Comparison of ENCODE assay signal across 1 cellular context in genomic region chr16:23148513-23149266, GRCh38.
A peak's percentile ranks its signal among the peaks of the same experiment; 100 is the strongest.
TF ChIP-seq lines count a peak whose summit lies in the region.

No MANE protein-coding gene starts in this region.

TF ChIP-seq in HepG2, 621 proteins besides CTCF, POLR2A, EP300 and RAD21 (continued from another document and continues in another):
- TF ChIP-seq, protein P1, sequence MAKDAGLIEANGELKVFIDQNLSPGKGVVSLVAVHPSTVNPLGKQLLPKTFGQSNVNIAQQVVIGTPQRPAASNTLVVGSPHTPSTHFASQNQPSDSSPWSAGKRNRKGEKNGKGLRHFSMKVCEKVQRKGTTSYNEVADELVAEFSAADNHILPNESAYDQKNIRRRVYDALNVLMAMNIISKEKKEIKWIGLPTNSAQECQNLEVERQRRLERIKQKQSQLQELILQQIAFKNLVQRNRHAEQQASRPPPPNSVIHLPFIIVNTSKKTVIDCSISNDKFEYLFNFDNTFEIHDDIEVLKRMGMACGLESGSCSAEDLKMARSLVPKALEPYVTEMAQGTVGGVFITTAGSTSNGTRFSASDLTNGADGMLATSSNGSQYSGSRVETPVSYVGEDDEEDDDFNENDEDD (CRISPR knock-in tag; IDR thresholded peaks at IDR 0.05; ENCODE audit: borderline replicate concordance) = peak; percentile 79; the same call in 1 of the 2 replicates
- TF ChIP-seq, protein P2, sequence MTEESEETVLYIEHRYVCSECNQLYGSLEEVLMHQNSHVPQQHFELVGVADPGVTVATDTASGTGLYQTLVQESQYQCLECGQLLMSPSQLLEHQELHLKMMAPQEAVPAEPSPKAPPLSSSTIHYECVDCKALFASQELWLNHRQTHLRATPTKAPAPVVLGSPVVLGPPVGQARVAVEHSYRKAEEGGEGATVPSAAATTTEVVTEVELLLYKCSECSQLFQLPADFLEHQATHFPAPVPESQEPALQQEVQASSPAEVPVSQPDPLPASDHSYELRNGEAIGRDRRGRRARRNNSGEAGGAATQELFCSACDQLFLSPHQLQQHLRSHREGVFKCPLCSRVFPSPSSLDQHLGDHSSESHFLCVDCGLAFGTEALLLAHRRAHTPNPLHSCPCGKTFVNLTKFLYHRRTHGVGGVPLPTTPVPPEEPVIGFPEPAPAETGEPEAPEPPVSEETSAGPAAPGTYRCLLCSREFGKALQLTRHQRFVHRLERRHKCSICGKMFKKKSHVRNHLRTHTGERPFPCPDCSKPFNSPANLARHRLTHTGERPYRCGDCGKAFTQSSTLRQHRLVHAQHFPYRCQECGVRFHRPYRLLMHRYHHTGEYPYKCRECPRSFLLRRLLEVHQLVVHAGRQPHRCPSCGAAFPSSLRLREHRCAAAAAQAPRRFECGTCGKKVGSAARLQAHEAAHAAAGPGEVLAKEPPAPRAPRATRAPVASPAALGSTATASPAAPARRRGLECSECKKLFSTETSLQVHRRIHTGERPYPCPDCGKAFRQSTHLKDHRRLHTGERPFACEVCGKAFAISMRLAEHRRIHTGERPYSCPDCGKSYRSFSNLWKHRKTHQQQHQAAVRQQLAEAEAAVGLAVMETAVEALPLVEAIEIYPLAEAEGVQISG (CRISPR knock-in tag; IDR thresholded peaks at IDR 0.05) = peak; percentile 85
- TF ChIP-seq, protein P3, sequence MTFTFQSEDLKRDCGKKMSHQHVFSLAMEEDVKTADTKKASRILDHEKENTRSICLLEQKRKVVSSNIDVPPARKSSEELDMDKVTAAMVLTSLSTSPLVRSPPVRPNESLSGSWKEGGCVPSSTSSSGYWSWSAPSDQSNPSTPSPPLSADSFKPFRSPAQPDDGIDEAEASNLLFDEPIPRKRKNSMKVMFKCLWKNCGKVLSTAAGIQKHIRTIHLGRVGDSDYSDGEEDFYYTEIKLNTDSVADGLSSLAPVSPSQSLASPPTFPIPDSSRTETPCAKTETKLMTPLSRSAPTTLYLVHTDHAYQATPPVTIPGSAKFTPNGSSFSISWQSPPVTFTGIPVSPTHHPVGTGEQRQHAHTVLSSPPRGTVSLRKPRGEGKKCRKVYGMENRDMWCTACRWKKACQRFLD (CRISPR knock-in tag; IDR thresholded peaks at IDR 0.05; ENCODE audit: borderline replicate concordance) = peak; percentile 90
- TF ChIP-seq FOXM1 (CRISPR knock-in tag; IDR thresholded peaks at IDR 0.05) (peak; percentile 83; the same call in 1 of the 2 replicates), TBX2 (CRISPR knock-in tag; IDR thresholded peaks at IDR 0.05; ENCODE audit: borderline replicate concordance) (peak; percentile 85), HOXD1 (CRISPR knock-in tag; IDR thresholded peaks at IDR 0.05) (peak; percentile 48; the same call in 1 of the 2 replicates), SIN3A (IDR thresholded peaks at IDR 0.05; ENCODE audit: borderline replicate concordance, low read depth, low read length) (0 out of 2 replicates have a peak, but pooled peaks have one; percentile 43), MYC (CRISPR knock-in tag; IDR thresholded peaks at IDR 0.05; ENCODE audit: borderline replicate concordance) (peak; percentile 97), ARID3A (IDR thresholded peaks at IDR 0.05; ENCODE audit: low read depth, low read length) (0 out of 2 replicates have a peak, but pooled peaks have one; percentile 3), GATAD1 (CRISPR knock-in tag; IDR thresholded peaks at IDR 0.05) (no peak), ZBTB38 (CRISPR knock-in tag; IDR thresholded peaks at IDR 0.05) (peak; percentile 79), E2F1 (CRISPR knock-in tag; IDR thresholded peaks at IDR 0.05) (no peak), NR2C2 (CRISPR knock-in tag; IDR thresholded peaks at IDR 0.05; ENCODE audit: borderline replicate concordance) (peak; percentile 75), SP1 (IDR thresholded peaks at IDR 0.05) (no peak), SP1 (CRISPR knock-in tag; IDR thresholded peaks at IDR 0.05) (peak; percentile 38; the same call in 1 of the 2 replicates), MAZ (IDR thresholded peaks at IDR 0.05; ENCODE audit: borderline replicate concordance, low read depth, low read length) (peak; percentile 61; the same call in 1 of the 2 replicates), MAZ (CRISPR knock-in tag; IDR thresholded peaks at IDR 0.05; ENCODE audit: low read depth) (peak; percentile 58), RFX5 (IDR thresholded peaks at IDR 0.05; ENCODE audit: low read depth, low read length) (no peak), PAF1 (CRISPR knock-in tag; IDR thresholded peaks at IDR 0.05) (no peak), ZNF567 (CRISPR knock-in tag; IDR thresholded peaks at IDR 0.05; ENCODE audit: borderline replicate concordance) (0 out of 2 replicates have a peak, but pooled peaks have one; percentile 56), AHR (CRISPR knock-in tag; IDR thresholded peaks at IDR 0.05) (peak; percentile 86; the same call in 1 of the 2 replicates), ZNF468 (CRISPR knock-in tag; IDR thresholded peaks at IDR 0.05) (no peak; the same call in 1 of the 2 replicates), PCBP2 (optimal IDR thresholded peaks at IDR 0.05; ENCODE audit: low read depth, low read length, poor library complexity, severe bottlenecking) (no peak), WIZ (CRISPR knock-in tag; IDR thresholded peaks at IDR 0.05) (peak; percentile 63; the same call in 1 of the 2 replicates), RXRA (CRISPR knock-in tag; IDR thresholded peaks at IDR 0.05) (peak; percentile 94), POGK (CRISPR knock-in tag; conservative IDR thresholded peaks at IDR 0.05) (peak; percentile 98), HES4 (CRISPR knock-in tag; IDR thresholded peaks at IDR 0.05; ENCODE audit: borderline replicate concordance) (peak; percentile 80; the same call in 1 of the 2 replicates), ZNF430 (CRISPR knock-in tag; IDR thresholded peaks at IDR 0.05) (peak; percentile 74; the same call in 1 of the 2 replicates), HNRNPLL (IDR thresholded peaks at IDR 0.05; ENCODE audit: low read depth, low read length, poor library complexity, severe bottlenecking) (peak; percentile 91), FOXA1 (IDR thresholded peaks at IDR 0.05) (no peak), FOXA1 (CRISPR knock-in tag; IDR thresholded peaks at IDR 0.05) (0 out of 2 replicates have a peak, but pooled peaks have one; percentile 41), GTF3A (CRISPR knock-in tag; conservative IDR thresholded peaks at IDR 0.05) (peak; percentile 8; the same call in 1 of the 2 replicates), ZNF34 (CRISPR knock-in tag; IDR thresholded peaks at IDR 0.05; ENCODE audit: borderline replicate concordance) (0 out of 2 replicates have a peak, but pooled peaks have one; percentile 12), MED1 (CRISPR knock-in tag; IDR thresholded peaks at IDR 0.05) (peak; percentile 73), JUN (CRISPR knock-in tag; IDR thresholded peaks at IDR 0.05) (no peak), ZNF546 (CRISPR knock-in tag; conservative IDR thresholded peaks at IDR 0.05) (no peak), ZNF83 (CRISPR knock-in tag; IDR thresholded peaks at IDR 0.05; ENCODE audit: borderline replicate concordance) (0 out of 2 replicates have a peak, but pooled peaks have one; percentile 72)
- TF ChIP-seq, protein P4, sequence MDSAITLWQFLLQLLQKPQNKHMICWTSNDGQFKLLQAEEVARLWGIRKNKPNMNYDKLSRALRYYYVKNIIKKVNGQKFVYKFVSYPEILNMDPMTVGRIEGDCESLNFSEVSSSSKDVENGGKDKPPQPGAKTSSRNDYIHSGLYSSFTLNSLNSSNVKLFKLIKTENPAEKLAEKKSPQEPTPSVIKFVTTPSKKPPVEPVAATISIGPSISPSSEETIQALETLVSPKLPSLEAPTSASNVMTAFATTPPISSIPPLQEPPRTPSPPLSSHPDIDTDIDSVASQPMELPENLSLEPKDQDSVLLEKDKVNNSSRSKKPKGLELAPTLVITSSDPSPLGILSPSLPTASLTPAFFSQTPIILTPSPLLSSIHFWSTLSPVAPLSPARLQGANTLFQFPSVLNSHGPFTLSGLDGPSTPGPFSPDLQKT (CRISPR knock-in tag; IDR thresholded peaks at IDR 0.05; ENCODE audit: borderline replicate concordance) = peak; percentile 18; the same call in 1 of the 2 replicates
- TF ChIP-seq, protein P5, sequence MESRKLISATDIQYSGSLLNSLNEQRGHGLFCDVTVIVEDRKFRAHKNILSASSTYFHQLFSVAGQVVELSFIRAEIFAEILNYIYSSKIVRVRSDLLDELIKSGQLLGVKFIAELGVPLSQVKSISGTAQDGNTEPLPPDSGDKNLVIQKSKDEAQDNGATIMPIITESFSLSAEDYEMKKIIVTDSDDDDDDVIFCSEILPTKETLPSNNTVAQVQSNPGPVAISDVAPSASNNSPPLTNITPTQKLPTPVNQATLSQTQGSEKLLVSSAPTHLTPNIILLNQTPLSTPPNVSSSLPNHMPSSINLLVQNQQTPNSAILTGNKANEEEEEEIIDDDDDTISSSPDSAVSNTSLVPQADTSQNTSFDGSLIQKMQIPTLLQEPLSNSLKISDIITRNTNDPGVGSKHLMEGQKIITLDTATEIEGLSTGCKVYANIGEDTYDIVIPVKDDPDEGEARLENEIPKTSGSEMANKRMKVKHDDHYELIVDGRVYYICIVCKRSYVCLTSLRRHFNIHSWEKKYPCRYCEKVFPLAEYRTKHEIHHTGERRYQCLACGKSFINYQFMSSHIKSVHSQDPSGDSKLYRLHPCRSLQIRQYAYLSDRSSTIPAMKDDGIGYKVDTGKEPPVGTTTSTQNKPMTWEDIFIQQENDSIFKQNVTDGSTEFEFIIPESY (CRISPR knock-in tag; IDR thresholded peaks at IDR 0.05) = no peak; the same call in none of the 2 replicates
- TF ChIP-seq, protein P6, sequence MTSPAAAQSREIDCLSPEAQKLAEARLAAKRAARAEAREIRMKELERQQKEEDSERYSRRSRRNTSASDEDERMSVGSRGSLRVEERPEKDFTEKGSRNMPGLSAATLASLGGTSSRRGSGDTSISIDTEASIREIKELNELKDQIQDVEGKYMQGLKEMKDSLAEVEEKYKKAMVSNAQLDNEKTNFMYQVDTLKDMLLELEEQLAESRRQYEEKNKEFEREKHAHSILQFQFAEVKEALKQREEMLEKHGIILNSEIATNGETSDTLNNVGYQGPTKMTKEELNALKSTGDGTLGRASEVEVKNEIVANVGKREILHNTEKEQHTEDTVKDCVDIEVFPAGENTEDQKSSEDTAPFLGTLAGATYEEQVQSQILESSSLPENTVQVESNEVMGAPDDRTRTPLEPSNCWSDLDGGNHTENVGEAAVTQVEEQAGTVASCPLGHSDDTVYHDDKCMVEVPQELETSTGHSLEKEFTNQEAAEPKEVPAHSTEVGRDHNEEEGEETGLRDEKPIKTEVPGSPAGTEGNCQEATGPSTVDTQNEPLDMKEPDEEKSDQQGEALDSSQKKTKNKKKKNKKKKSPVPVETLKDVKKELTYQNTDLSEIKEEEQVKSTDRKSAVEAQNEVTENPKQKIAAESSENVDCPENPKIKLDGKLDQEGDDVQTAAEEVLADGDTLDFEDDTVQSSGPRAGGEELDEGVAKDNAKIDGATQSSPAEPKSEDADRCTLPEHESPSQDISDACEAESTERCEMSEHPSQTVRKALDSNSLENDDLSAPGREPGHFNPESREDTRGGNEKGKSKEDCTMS (CRISPR knock-in tag; conservative IDR thresholded peaks at IDR 0.05) = no peak
- TF ChIP-seq, protein P7, sequence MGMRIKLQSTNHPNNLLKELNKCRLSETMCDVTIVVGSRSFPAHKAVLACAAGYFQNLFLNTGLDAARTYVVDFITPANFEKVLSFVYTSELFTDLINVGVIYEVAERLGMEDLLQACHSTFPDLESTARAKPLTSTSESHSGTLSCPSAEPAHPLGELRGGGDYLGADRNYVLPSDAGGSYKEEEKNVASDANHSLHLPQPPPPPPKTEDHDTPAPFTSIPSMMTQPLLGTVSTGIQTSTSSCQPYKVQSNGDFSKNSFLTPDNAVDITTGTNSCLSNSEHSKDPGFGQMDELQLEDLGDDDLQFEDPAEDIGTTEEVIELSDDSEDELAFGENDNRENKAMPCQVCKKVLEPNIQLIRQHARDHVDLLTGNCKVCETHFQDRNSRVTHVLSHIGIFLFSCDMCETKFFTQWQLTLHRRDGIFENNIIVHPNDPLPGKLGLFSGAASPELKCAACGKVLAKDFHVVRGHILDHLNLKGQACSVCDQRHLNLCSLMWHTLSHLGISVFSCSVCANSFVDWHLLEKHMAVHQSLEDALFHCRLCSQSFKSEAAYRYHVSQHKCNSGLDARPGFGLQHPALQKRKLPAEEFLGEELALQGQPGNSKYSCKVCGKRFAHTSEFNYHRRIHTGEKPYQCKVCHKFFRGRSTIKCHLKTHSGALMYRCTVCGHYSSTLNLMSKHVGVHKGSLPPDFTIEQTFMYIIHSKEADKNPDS (CRISPR knock-in tag; IDR thresholded peaks at IDR 0.05) = peak; percentile 47; the same call in 1 of the 2 replicates
- TF ChIP-seq, protein P8, sequence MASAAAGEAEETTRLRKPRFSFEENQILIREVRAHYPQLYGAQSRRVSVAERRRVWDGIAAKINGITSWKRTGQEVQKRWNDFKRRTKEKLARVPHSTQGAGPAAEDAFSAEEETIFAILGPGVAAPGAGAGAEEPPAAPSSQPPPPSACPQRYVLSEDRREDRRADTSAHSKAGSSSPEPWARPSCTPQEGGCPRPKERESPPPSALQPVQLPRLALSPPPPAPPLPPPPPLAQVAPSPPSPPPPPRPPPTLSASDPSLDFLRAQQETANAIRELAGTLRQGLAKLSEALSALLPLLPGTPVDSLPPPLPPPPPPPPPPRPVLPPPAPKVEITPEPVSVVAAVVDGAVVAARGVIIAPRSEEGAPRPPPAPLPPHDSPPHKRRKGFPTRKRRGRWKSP (CRISPR knock-in tag; IDR thresholded peaks at IDR 0.05) = peak; percentile 90
